9 cellular contexts compared by ENCODE assay signal in genomic region chrX:20378291-20378920, GRCh38.
DNase-seq lines count a peak whose midpoint lies in the region; ATAC-seq, FAIRE-seq and TF ChIP-seq lines count a peak whose summit lies in the region.
"Had no signal": no experiment of that assay in that cellular context is flagged by ENCODE, and none has a peak within 500 bp of the region (broad histone marks: within the 10 kb centered on the region; RNA-seq: fewer than 3 reads in every experiment).

No MANE protein-coding gene starts in this region.

- intact Hi-C loops in lower lobe of right lung (cut with DNase I) (no loop called here), ascending aorta (cut with DNase I) (no loop called here)

- H3K27me3 ChIP-seq in lower lobe of right lung (ENCODE audit: low read depth) (no peaks in the 10 kb centered on the region), ascending aorta (no peaks in the 10 kb centered on the region)

- no peak for TF ChIP-seq POLR2A in GM18505 (IDR thresholded peaks at IDR 0.05; ENCODE audit: borderline replicate concordance, extremely low read depth, insufficient read depth, insufficient read length)

- peaks cover 6% of the 10 kb centered on the region for H3K4me1 ChIP-seq in lower lobe of right lung
- H3K4me1 ChIP-seq in ascending aorta: no peaks in the 10 kb centered on the region

- H3K9me3 ChIP-seq in lower lobe of right lung: no peaks in the 10 kb centered on the region
- no peaks in the 10 kb centered on the region for H3K9me3 ChIP-seq in ascending aorta

- H3K36me3 ChIP-seq in lower lobe of right lung (no peaks in the 10 kb centered on the region), ascending aorta (no peaks in the 10 kb centered on the region)

- TF ChIP-seq CTCF in lower lobe of right lung (IDR thresholded peaks at IDR 0.05): no peak
- no peak for TF ChIP-seq CTCF in ascending aorta (IDR thresholded peaks at IDR 0.05)

- DNase-seq in RCC 7860 (ENCODE audit: low spot score) (peak; percentile 72), lower lobe of right lung (no peak), dedifferentiated amniotic fluid mesenchymal stem cell (ENCODE audit: extremely low spot score) (no peak), ascending aorta (ENCODE audit: low spot score in 2 of 2) (no peak), substantia nigra (lab: John Stamatoyannopoulos, UW) (no peak)

- H3K4me3 ChIP-seq in lower lobe of right lung (no peak overlapping the region), ascending aorta (no peak overlapping the region)
- H3K4me3 ChIP-seq: skin epidermis had no signal

- H3K27ac ChIP-seq in lower lobe of right lung (no peak overlapping the region), ascending aorta (no peak overlapping the region), substantia nigra (ENCODE audit: low read depth, low read length, poor library complexity, severe bottlenecking) (no peak overlapping the region)
- H3K27ac ChIP-seq: skin epidermis had no signal

- peak; percentile 51 for ATAC-seq in GM18505 (IDR thresholded peaks at IDR 0.05; ENCODE audit: unreplicated experiment)
- peak; percentile 53 for ATAC-seq in HG02610 (IDR thresholded peaks at IDR 0.05; ENCODE audit: unreplicated experiment)
- peak; percentile 61 to 87 for ATAC-seq in lower lobe of right lung
- ATAC-seq in GM19328 (IDR thresholded peaks at IDR 0.05; ENCODE audit: unreplicated experiment): no peak

- peak; percentile 48 for FAIRE-seq in RCC 7860 (lab: Jason Lieb, UNC)
